ENCODE assay signal across 38 cellular contexts in the genomic region with DNA sequence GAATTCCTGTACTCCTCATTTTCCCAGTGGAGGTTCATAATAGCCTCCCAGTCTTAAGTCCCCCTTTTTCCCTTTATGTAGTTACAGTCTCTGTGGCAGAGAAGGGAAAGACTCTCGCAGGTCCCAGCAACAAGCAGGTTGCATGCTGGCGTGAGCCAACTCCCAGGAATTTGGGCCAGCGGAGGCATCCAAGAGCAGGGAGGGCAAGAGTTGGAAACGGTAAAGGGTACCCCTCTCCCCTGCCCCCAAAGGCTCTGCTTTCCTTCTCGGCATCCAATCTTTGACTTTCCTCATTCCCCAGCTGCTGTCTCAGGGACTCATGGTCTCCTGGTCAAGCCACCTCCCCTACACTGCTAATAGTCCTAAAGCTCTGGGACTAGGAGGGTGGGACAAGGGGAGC. TPM values are rescaled to one million over a fixed set of nuclear protein-coding genes. Genes with fewer than 3 reads are reported as not detected.
"Had no signal": no experiment of that assay in that cellular context is flagged by ENCODE, and none has a peak within 500 bp of the region (broad histone marks: within the 10 kb centered on the region; RNA-seq: fewer than 3 reads in every experiment).

No MANE protein-coding gene starts in this region.

- H3K27ac Mint-ChIP-seq: activated B cell treated with CpG ODN at 0.5 μM for 24 hours; activated CD8-positive, alpha-beta T cell treated with anti-CD3 and anti-CD28 coated beads for 36 hours; activated naive CD8-positive, alpha-beta T cell; activated T-helper 17 cell treated with anti-CD3 and anti-CD28 coated beads, Interleukin-2, amount 50 U/mL, for 72 hours had no signal

- H3K27ac ChIP-seq: brain microvascular endothelial cell, epithelial cell of prostate, esophagus squamous epithelium, gastroesophageal sphincter, VCaP had no signal

- H3K36me3 Mint-ChIP-seq: activated naive CD8-positive, alpha-beta T cell had no signal

- H3K4me3 ChIP-seq: esophagus squamous epithelium, gastroesophageal sphincter had no signal

- DNase-seq: activated B cell treated with CpG ODN at 0.5 μM for 24 hours; activated CD4-positive, alpha-beta T cell treated with anti-CD3 and anti-CD28 coated beads for 48 hours; activated CD4-positive, alpha-beta T cell treated with anti-CD3 and anti-CD28 coated beads, Interleukin-2, amount 50 U/mL, for 1 hour; activated CD4-positive, alpha-beta T cell treated with anti-CD3 and anti-CD28 coated beads, Interleukin-2, amount 50 U/mL, for 48 hours; activated CD8-positive, alpha-beta memory T cell treated with anti-CD3 and anti-CD28 coated beads for 24 hours; activated CD8-positive, alpha-beta T cell treated with anti-CD3 and anti-CD28 coated beads for 36 hours; activated effector memory CD4-positive, alpha-beta T cell treated with Interleukin-2 at 50 U/mL for 16 hours; activated gamma-delta T cell treated with Interleukin-2 at 50 U/mL for 16 hours; activated naive CD4-positive, alpha-beta T cell treated with anti-CD3 and anti-CD28 coated beads, Interleukin-2, amount 50 U/mL, for 16 hours; activated naive CD4-positive, alpha-beta T cell treated with Interleukin-2 at 50 U/mL for 16 hours; activated T-cell treated with anti-CD3 and anti-CD28 coated beads, Interleukin-2, amount 50 U/mL, for 4 hours; amniotic stem cell; anterior cingulate cortex; brain microvascular endothelial cell; caudate nucleus; cortex of kidney; dermis blood vessel endothelial cell; effector CD4-positive, alpha-beta T cell; effector memory CD8-positive, alpha-beta T cell; esophagus squamous epithelium; foreskin melanocyte; T-helper 2 cell had no signal

- ATAC-seq: activated CD4-positive, CD25-positive, alpha-beta regulatory T cell treated with anti-CD3 and anti-CD28 coated beads, Interleukin-2, amount 50 U/mL, for 24 hours; activated CD8-positive, alpha-beta T cell treated with anti-CD3 and anti-CD28 coated beads for 36 hours; activated T-cell treated with anti-CD3 and anti-CD28 coated beads, Interleukin-2, amount 50 U/mL, for 4 hours; activated T-helper 17 cell treated with anti-CD3 and anti-CD28 coated beads, Interleukin-2, amount 50 U/mL, for 72 hours; effector memory CD8-positive, alpha-beta T cell; gastroesophageal sphincter had no signal

- H3K27me3 ChIP-seq: brain microvascular endothelial cell, esophagus squamous epithelium, gastroesophageal sphincter had no signal

- H3K4me1 Mint-ChIP-seq: activated T-helper 17 cell treated with anti-CD3 and anti-CD28 coated beads, Interleukin-2, amount 50 U/mL, for 72 hours had no signal

- H3K4me1 ChIP-seq: gastroesophageal sphincter had no signal

- H3K9me3 Mint-ChIP-seq: activated B cell treated with CpG ODN at 0.5 μM for 24 hours; activated CD8-positive, alpha-beta T cell treated with anti-CD3 and anti-CD28 coated beads for 36 hours; activated T-cell treated with anti-CD3 and anti-CD28 coated beads, Interleukin-2, amount 50 U/mL, for 4 hours; activated T-helper 17 cell treated with anti-CD3 and anti-CD28 coated beads, Interleukin-2, amount 50 U/mL, for 72 hours; effector memory CD8-positive, alpha-beta T cell had no signal

- H3K9me3 ChIP-seq: esophagus squamous epithelium, gastroesophageal sphincter had no signal

- H3K36me3 ChIP-seq: brain microvascular endothelial cell had no signal

- H3K4me3 Mint-ChIP-seq: activated B cell treated with CpG ODN at 0.5 μM for 24 hours; activated CD8-positive, alpha-beta T cell treated with anti-CD3 and anti-CD28 coated beads for 36 hours; activated naive CD8-positive, alpha-beta T cell; activated T-cell treated with anti-CD3 and anti-CD28 coated beads, Interleukin-2, amount 50 U/mL, for 4 hours; activated T-helper 17 cell treated with anti-CD3 and anti-CD28 coated beads, Interleukin-2, amount 50 U/mL, for 72 hours; effector memory CD8-positive, alpha-beta T cell had no signal

- H3K27me3 Mint-ChIP-seq: activated B cell treated with CpG ODN at 0.5 μM for 24 hours; activated CD8-positive, alpha-beta T cell treated with anti-CD3 and anti-CD28 coated beads for 36 hours; activated naive CD8-positive, alpha-beta T cell; activated T-helper 17 cell treated with anti-CD3 and anti-CD28 coated beads, Interleukin-2, amount 50 U/mL, for 72 hours; effector memory CD8-positive, alpha-beta T cell had no signal

RNA-seq across cellular contexts. Expression of gene HSFX2, which starts 15.4 kb away (rescaled TPM):
- total RNA-seq: activated CD8-positive, alpha-beta T cell treated with anti-CD3 and anti-CD28 coated beads for 36 hours; activated T-cell treated with anti-CD3 and anti-CD28 coated beads, Interleukin-2, amount 50 U/mL, for 4 hours; activated T-helper 17 cell treated with anti-CD3 and anti-CD28 coated beads, Interleukin-2, amount 50 U/mL, for 72 hours; astrocyte; bronchial epithelial cell; chondrocyte; dermis blood vessel endothelial cell; endothelial cell of umbilical vein; gastroesophageal sphincter had no signal

RNA-seq across cellular contexts. Expression of gene MAGEA9B, which starts 23.3 kb away (rescaled TPM):
- total RNA-seq: activated B cell treated with CpG ODN at 0.5 μM for 24 hours; activated CD8-positive, alpha-beta T cell treated with anti-CD3 and anti-CD28 coated beads for 36 hours; activated T-cell treated with anti-CD3 and anti-CD28 coated beads, Interleukin-2, amount 50 U/mL, for 4 hours; activated T-helper 17 cell treated with anti-CD3 and anti-CD28 coated beads, Interleukin-2, amount 50 U/mL, for 72 hours; astrocyte; bronchial epithelial cell; chondrocyte; dermis blood vessel endothelial cell; endothelial cell of umbilical vein; esophagus squamous epithelium; fibroblast of lung; fibroblast of villous mesenchyme; gastroesophageal sphincter; glomerular endothelial cell; T-helper 1 cell treated with Interleukin-12 subunit alpha and Interleukin-12 subunit beta and Interleukin-4 antibody, amounts not matched to agents 30 ng/mL and 1 ng/mL, for 36 hours had no signal
- polyA plus RNA-seq: adipose tissue, endothelial cell of umbilical vein, esophagus, fibroblast of lung had no signal
